ENCODE assay signal across 26 cellular contexts in the genomic region with DNA sequence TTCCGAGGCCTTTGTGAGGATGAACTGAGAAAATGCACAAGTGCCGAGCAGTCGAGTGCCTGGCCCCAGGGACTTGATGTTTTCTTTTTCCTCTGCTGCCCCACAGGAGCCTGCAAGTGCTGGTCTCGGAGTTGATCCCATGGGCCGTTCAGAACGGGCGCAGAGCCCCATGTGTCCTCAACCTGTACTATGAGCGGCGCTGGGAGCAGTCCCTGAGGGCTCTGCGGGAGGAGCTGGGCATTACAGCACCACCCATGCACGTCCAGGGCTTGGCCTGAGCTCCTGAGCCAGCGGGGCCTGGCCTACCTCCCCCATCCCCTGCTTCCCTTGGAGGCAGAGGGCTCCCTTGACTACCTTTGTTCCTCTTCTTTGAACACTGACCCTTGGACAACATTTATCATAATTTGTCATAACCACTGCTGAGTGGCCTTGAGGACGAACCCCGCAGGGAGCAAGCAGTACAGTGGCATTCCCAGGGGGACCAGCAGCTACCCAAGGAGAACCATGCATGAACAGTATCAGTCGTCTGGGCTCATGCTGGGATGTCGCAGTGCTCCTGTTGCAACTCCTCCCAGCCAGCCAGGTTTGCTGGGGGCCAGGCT.
"Had no signal": no experiment of that assay in that cellular context is flagged by ENCODE, and none has a peak within 500 bp of the region (broad histone marks: within the 10 kb centered on the region; RNA-seq: fewer than 3 reads in every experiment).

No MANE protein-coding gene starts in this region.

- H3K4me3 ChIP-seq: adrenal gland, ascending aorta, sigmoid colon, thoracic aorta, upper lobe of left lung had no signal

- H3K27ac ChIP-seq: adrenal gland, ascending aorta, brain microvascular endothelial cell, foreskin keratinocyte, sigmoid colon, thoracic aorta, upper lobe of left lung, WERI-Rb-1 had no signal

- H3K4me1 Mint-ChIP-seq: memory B cell, nephron had no signal

- H3K36me3 Mint-ChIP-seq: activated naive CD8-positive, alpha-beta T cell; memory B cell had no signal

- H3K27me3 Mint-ChIP-seq: activated naive CD8-positive, alpha-beta T cell; memory B cell had no signal

- H3K9me3 ChIP-seq: adrenal gland, ascending aorta, sigmoid colon, thoracic aorta, upper lobe of left lung had no signal

- H3K4me3 Mint-ChIP-seq: activated CD8-positive, alpha-beta T cell treated with anti-CD3 and anti-CD28 coated beads, Interleukin-2, amount 10 ng/mL, durations not matched to agents 7 days and 5 days; activated naive CD8-positive, alpha-beta T cell; activated T-cell treated with anti-CD3 and anti-CD28 coated beads, Interleukin-2, amount 50 U/mL, for 4 hours; memory B cell; nephron; T-helper 2 cell treated with Interferon-gamma antibody and Interleukin-4, amounts not matched to agents 5 μg/mL and 100 μg/mL, for 36 hours had no signal

- ATAC-seq: activated CD8-positive, alpha-beta T cell treated with anti-CD3 and anti-CD28 coated beads, Interleukin-2, amount 10 ng/mL, durations not matched to agents 7 days and 5 days; activated T-cell treated with anti-CD3 and anti-CD28 coated beads, Interleukin-2, amount 50 U/mL, for 4 hours; foreskin keratinocyte had no signal

- DNase-seq: activated CD4-positive, alpha-beta T cell treated with anti-CD3 and anti-CD28 coated beads for 1 hour; activated CD4-positive, alpha-beta T cell treated with anti-CD3 and anti-CD28 coated beads, Interleukin-2, amount 50 U/mL, for 1 hour; activated CD8-positive, alpha-beta T cell treated with anti-CD3 and anti-CD28 coated beads, Interleukin-2, amount 10 ng/mL, durations not matched to agents 7 days and 5 days; activated naive CD4-positive, alpha-beta T cell; activated T-cell treated with anti-CD3 and anti-CD28 coated beads, Interleukin-2, amount 50 U/mL, for 4 hours; adrenal gland; brain microvascular endothelial cell; dermis blood vessel endothelial cell; effector CD8-positive, alpha-beta T cell; foreskin keratinocyte; glutamatergic neuron; hypothalamus; nucleus accumbens; sigmoid colon; stimulated activated CD4-positive, alpha-beta T cell treated with anti-CD3 and anti-CD28 coated beads, Interleukin-2, amount 100 ng/mL, for 48 hours; stimulated activated CD8-positive, alpha-beta memory T cell treated with anti-CD3 and anti-CD28 coated beads, Interleukin-4, amount 100 ng/mL, for 48 hours; stimulated activated naive CD4-positive, alpha-beta T cell treated with Interleukin-2 at 50 U/mL for 16 hours; upper lobe of left lung; WERI-Rb-1 had no signal

- H3K27me3 ChIP-seq: adrenal gland, ascending aorta, brain microvascular endothelial cell, foreskin keratinocyte, sigmoid colon, upper lobe of left lung had no signal

- H3K4me1 ChIP-seq: ascending aorta, sigmoid colon, upper lobe of left lung had no signal

- H3K27ac Mint-ChIP-seq: activated CD8-positive, alpha-beta T cell treated with anti-CD3 and anti-CD28 coated beads, Interleukin-2, amount 10 ng/mL, durations not matched to agents 7 days and 5 days; activated naive CD8-positive, alpha-beta T cell; activated T-helper 2 cell treated with anti-CD3 and anti-CD28 coated beads, Interferon-gamma antibody, Interleukin-2, Interleukin-4, amounts not matched to agents 10 μg/mL and 5 μg/mL and 100 μg/mL, durations not matched to agents 14 hours and 24 hours and 36 hours; memory B cell; T-helper 2 cell treated with Interferon-gamma antibody and Interleukin-4, amounts not matched to agents 5 μg/mL and 100 μg/mL, for 36 hours had no signal

- H3K9me3 Mint-ChIP-seq: activated T-cell treated with anti-CD3 and anti-CD28 coated beads, Interleukin-2, amount 50 U/mL, for 4 hours; activated T-helper 2 cell treated with anti-CD3 and anti-CD28 coated beads, Interferon-gamma antibody, Interleukin-2, Interleukin-4, amounts not matched to agents 10 μg/mL and 5 μg/mL and 100 μg/mL, durations not matched to agents 14 hours and 24 hours and 36 hours; memory B cell; nephron; T-helper 2 cell treated with Interferon-gamma antibody and Interleukin-4, amounts not matched to agents 5 μg/mL and 100 μg/mL, for 36 hours had no signal
